Comparison of ENCODE assay signal across 8 cellular contexts in genomic region chr19:44890366-44891015, GRCh38. TPM values are rescaled to one million over a fixed set of nuclear protein-coding genes. Genes with fewer than 3 reads are reported as not detected.
DNase-seq lines count a peak whose midpoint lies in the region; ATAC-seq, FAIRE-seq and TF ChIP-seq lines count a peak whose summit lies in the region.

No MANE protein-coding gene starts in this region.

- no peaks in the 10 kb centered on the region for H3K27me3 ChIP-seq in BLaER1 treated with 17β-estradiol and CSF1 and Interleukin-3, amounts not matched to agents 10 nM and 100 nM

- H3K4me3 ChIP-seq in BLaER1 treated with 17β-estradiol and CSF1 and Interleukin-3, amounts not matched to agents 10 nM and 100 nM: peak overlapping the region; percentile 48 to 69 (median 55)
- peak overlapping the region; percentile 78 for H3K4me3 ChIP-seq in coronary artery
- peak overlapping the region; percentile 59 to 79 for H3K4me3 ChIP-seq in kidney (ENCODE audit: low read length in 2 of 2)

- H3K27ac ChIP-seq in BLaER1 treated with 17β-estradiol and CSF1 and Interleukin-3, amounts not matched to agents 10 nM and 100 nM: peak overlapping the region; percentile 80 to 91 (median 84)
- H3K27ac ChIP-seq in coronary artery: peak overlapping the region; percentile 95 to 99
- H3K27ac ChIP-seq in kidney (ENCODE audit: low read depth in 2 of 2, low read length in 2 of 2): peak overlapping the region; percentile 96

- H3K9me3 ChIP-seq in BLaER1 treated with 17β-estradiol and CSF1 and Interleukin-3, amounts not matched to agents 10 nM and 100 nM (replicated peaks in 1 of 11): no peaks in the 10 kb centered on the region
- H3K9me3 ChIP-seq in kidney (ENCODE audit: control insufficient read depth in 1 of 2, low read length in 2 of 2): no peaks in the 10 kb centered on the region

- DNase-seq in NCI-H2029 treated with DMSO at 0.1 percent for 48 hours (lab: John Stamatoyannopoulos, UW) (peak; percentile 100), T-helper 22 cell (ENCODE audit: low read depth) (peak; percentile 100), coronary artery (ENCODE audit: low spot score) (no peak), kidney (no peak)
- DNase-seq in stimulated activated CD4-positive, alpha-beta T cell treated with anti-CD3 and anti-CD28 coated beads, Interleukin-2, amount 100 ng/mL, for 24 hours: peak; percentile 100

- TF ChIP-seq CTCF in coronary artery (IDR thresholded peaks at IDR 0.05) (no peak), kidney (IDR thresholded peaks at IDR 0.05; ENCODE audit: borderline replicate concordance, extremely low read depth, insufficient read depth) (no peak)

- H3K9ac ChIP-seq in BLaER1 treated with 17β-estradiol and CSF1 and Interleukin-3, amounts not matched to agents 10 nM and 100 nM: peak overlapping the region; percentile 69 to 88 (median 78)
- peak overlapping the region; percentile 51 to 57 for H3K9ac ChIP-seq in kidney (ENCODE audit: low read length in 2 of 2)

- ATAC-seq in GM18868 (IDR thresholded peaks at IDR 0.05; ENCODE audit: unreplicated experiment): peak; percentile 80
- peak; percentile 71 for ATAC-seq in HG03064 (IDR thresholded peaks at IDR 0.05; ENCODE audit: low read depth, unreplicated experiment)

- FAIRE-seq in kidney (lab: Jason Lieb, UNC): peak; percentile 99

- peaks cover 60 to 74% (median 69%) of the 10 kb centered on the region in 11 experiments for H3K36me3 ChIP-seq in BLaER1 treated with 17β-estradiol and CSF1 and Interleukin-3, amounts not matched to agents 10 nM and 100 nM
- H3K36me3 ChIP-seq in kidney (ENCODE audit: control insufficient read depth in 1 of 2, insufficient read depth in 2 of 2, low read length in 2 of 2): peaks cover 11% of the 10 kb centered on the region in 2 donors

- peak overlapping the region; percentile 77 to 96 (median 85) for H3K4me2 ChIP-seq in BLaER1 treated with 17β-estradiol and CSF1 and Interleukin-3, amounts not matched to agents 10 nM and 100 nM

- peaks cover 20 to 39% (median 26%) of the 10 kb centered on the region in 10 experiments for H3K4me1 ChIP-seq in BLaER1 treated with 17β-estradiol and CSF1 and Interleukin-3, amounts not matched to agents 10 nM and 100 nM
- peaks cover 12 to 19% of the 10 kb centered on the region in 2 donors for H3K4me1 ChIP-seq in kidney (ENCODE audit: control insufficient read depth in 1 of 2, insufficient read depth in 1 of 2, low read depth in 1 of 2, low read length in 2 of 2)

- intact Hi-C loops in kidney (cut with DNase I): no loop called here

- H4K20me1 ChIP-seq in BLaER1 treated with 17β-estradiol and CSF1 and Interleukin-3, amounts not matched to agents 10 nM and 100 nM: peaks cover 0 to 43% (median 38%) of the 10 kb centered on the region in 11 experiments; a peak in 18 of 22 replicates

RNA-seq across cellular contexts. Expression of gene TOMM40, which starts 0.6 kb away (rescaled TPM):
- 45.4 TPM for total RNA-seq in kidney
- polyA plus RNA-seq in kidney (ENCODE audit: insufficient read depth, low read depth, low replicate concordance): 51.5 TPM

RNA-seq across cellular contexts. Expression of gene APOE, which starts 15.1 kb away (rescaled TPM):
- 122 TPM for total RNA-seq in kidney
- polyA plus RNA-seq in kidney (ENCODE audit: insufficient read depth, low read depth, low replicate concordance): 2,837 TPM

RNA-seq across cellular contexts. Expression of gene APOC1, which starts 23.9 kb away (rescaled TPM):
- total RNA-seq in kidney: 11.8 TPM
- polyA plus RNA-seq in kidney (ENCODE audit: insufficient read depth, low read depth, low replicate concordance): 16.7 TPM

RNA-seq across cellular contexts. Expression of gene NECTIN2, which starts 44.4 kb away (rescaled TPM):
- total RNA-seq in kidney: 110 TPM
- 111 TPM for polyA plus RNA-seq in kidney (ENCODE audit: insufficient read depth, low read depth, low replicate concordance)

RNA-seq across cellular contexts. Expression of gene APOC4, which starts 51.5 kb away (rescaled TPM):
- total RNA-seq in kidney: not detected
- polyA plus RNA-seq in kidney (ENCODE audit: insufficient read depth, low read depth, low replicate concordance): not detected

Comparison
In these comparisons a context has a peak if more than half of its experiments do, and no peak if none do; other contexts are left out.
1. DNase-seq: peak in NCI-H2029 treated with DMSO at 0.1 percent for 48 hours (single experiment), T-helper 22 cell (single experiment) and stimulated activated CD4-positive, alpha-beta T cell treated with anti-CD3 and anti-CD28 coated beads, Interleukin-2, amount 100 ng/mL, for 24 hours (2 of 2); none in coronary artery (single experiment) and kidney (single experiment).
2. Peak in every context shown above with its lines, with median percentiles within 50 percentile points of each other: H3K27ac ChIP-seq and H3K4me3 ChIP-seq.